8 cellular contexts compared by ENCODE assay signal in genomic region chr1:32816676-32817158, GRCh38. TPM values are rescaled to one million over a fixed set of nuclear protein-coding genes. Genes with fewer than 3 reads are reported as not detected.
DNase-seq lines count a peak whose midpoint lies in the region; ATAC-seq and TF ChIP-seq lines count a peak whose summit lies in the region.

No MANE protein-coding gene starts in this region.

- H3K9me3 Mint-ChIP-seq in T-helper 1 cell treated with Interleukin-12 subunit alpha and Interleukin-12 subunit beta and Interleukin-4 antibody, amounts not matched to agents 30 μg/mL and 1 μg/mL, for 36 hours = no peaks in the 10 kb centered on the region
- no peaks in the 10 kb centered on the region for H3K9me3 Mint-ChIP-seq in dendritic cell treated with granulocyte-macrophage colony-stimulating factor and Interleukin-4, amounts not matched to agents 40 ng/mL and 50 ng/mL, for 4 days

- H3K4me3 Mint-ChIP-seq in T-helper 1 cell treated with Interleukin-12 subunit alpha and Interleukin-12 subunit beta and Interleukin-4 antibody, amounts not matched to agents 30 μg/mL and 1 μg/mL, for 36 hours = peak overlapping the region; percentile 95
- H3K4me3 Mint-ChIP-seq in dendritic cell treated with granulocyte-macrophage colony-stimulating factor and Interleukin-4, amounts not matched to agents 40 ng/mL and 50 ng/mL, for 4 days = peak overlapping the region; percentile 94

- H3K27me3 ChIP-seq in OCI-LY3 (ENCODE audit: low read depth, low read length) = no peaks in the 10 kb centered on the region
- H3K27me3 ChIP-seq in right lobe of liver = no peaks in the 10 kb centered on the region
- H3K27me3 ChIP-seq in tibial nerve = no peaks in the 10 kb centered on the region

- H3K27me3 Mint-ChIP-seq in T-helper 1 cell treated with Interleukin-12 subunit alpha and Interleukin-12 subunit beta and Interleukin-4 antibody, amounts not matched to agents 30 μg/mL and 1 μg/mL, for 36 hours (ENCODE audit: low read depth) = no peaks in the 10 kb centered on the region
- H3K27me3 Mint-ChIP-seq in dendritic cell treated with granulocyte-macrophage colony-stimulating factor and Interleukin-4, amounts not matched to agents 40 ng/mL and 50 ng/mL, for 4 days = no peaks in the 10 kb centered on the region

- H3K4me1 ChIP-seq in OCI-LY3 (ENCODE audit: low read length) (peaks cover 21% of the 10 kb centered on the region), right lobe of liver (peaks cover 0 to 35% (median 15%) of the 10 kb centered on the region in 4 donors), tibial nerve (peaks cover 0 to 58% (median 22%) of the 10 kb centered on the region in 4 donors)

- TF ChIP-seq EP300 in tibial nerve (IDR thresholded peaks at IDR 0.05) = no peak

- H3K9ac ChIP-seq in OCI-LY3 (ENCODE audit: low read length) = peak overlapping the region; percentile 99

- peak overlapping the region; percentile 89 for H3K27ac Mint-ChIP-seq in T-helper 1 cell treated with Interleukin-12 subunit alpha and Interleukin-12 subunit beta and Interleukin-4 antibody, amounts not matched to agents 30 μg/mL and 1 μg/mL, for 36 hours
- peak overlapping the region; percentile 93 for H3K27ac Mint-ChIP-seq in dendritic cell treated with granulocyte-macrophage colony-stimulating factor and Interleukin-4, amounts not matched to agents 40 ng/mL and 50 ng/mL, for 4 days

- peaks cover 39% of the 10 kb centered on the region for H3K4me1 Mint-ChIP-seq in T-helper 1 cell treated with Interleukin-12 subunit alpha and Interleukin-12 subunit beta and Interleukin-4 antibody, amounts not matched to agents 30 μg/mL and 1 μg/mL, for 36 hours (ENCODE audit: low read depth)
- peaks cover 47% of the 10 kb centered on the region for H3K4me1 Mint-ChIP-seq in dendritic cell treated with granulocyte-macrophage colony-stimulating factor and Interleukin-4, amounts not matched to agents 40 ng/mL and 50 ng/mL, for 4 days (ENCODE audit: low read depth)

- no peak for TF ChIP-seq POLR2A in right lobe of liver (IDR thresholded peaks at IDR 0.05)
- TF ChIP-seq POLR2A in tibial nerve (IDR thresholded peaks at IDR 0.05) = no peak

- DNase-seq in T-helper 1 cell (no peak), right lobe of liver (no peak), tibial nerve (ENCODE audit: low spot score in 2 of 2) (no peak)

- peak overlapping the region; percentile 72 for H3K4me2 ChIP-seq in OCI-LY3 (ENCODE audit: low read length)

- peaks cover 97% of the 10 kb centered on the region for H3K79me2 ChIP-seq in OCI-LY3 (ENCODE audit: low read length)

- peaks cover 31% of the 10 kb centered on the region for H4K20me1 ChIP-seq in OCI-LY3 (ENCODE audit: insufficient read depth, low read length)

- no peak overlapping the region for H2AFZ ChIP-seq in OCI-LY3 (ENCODE audit: low read depth, low read length)

- TF ChIP-seq CTCF in OCI-LY3 (IDR thresholded peaks at IDR 0.05; ENCODE audit: low read depth, low read length) (no peak), right lobe of liver (IDR thresholded peaks at IDR 0.05) (no peak), tibial nerve (IDR thresholded peaks at IDR 0.05) (no peak)

- WGBS in right lobe of liver (ENCODE audit: insufficient coverage, low coverage, low lambda C conversion rate, missing lambda C conversion rate) = 1% methylated on average over 14 of the region's 15 CpGs
- WGBS in tibial nerve, 2 donors = 0 to 1% methylated on average over 8 to 15 of the region's 15 CpGs

- no peaks in the 10 kb centered on the region for H3K9me3 ChIP-seq in OCI-LY3 (ENCODE audit: insufficient read depth, low read length)
- no peaks in the 10 kb centered on the region for H3K9me3 ChIP-seq in right lobe of liver
- no peaks in the 10 kb centered on the region for H3K9me3 ChIP-seq in tibial nerve

- H3K36me3 ChIP-seq in OCI-LY3 (replicated peaks; ENCODE audit: low read depth, low read length) (peaks cover 15% of the 10 kb centered on the region), right lobe of liver (no peaks in the 10 kb centered on the region), tibial nerve (no peaks in the 10 kb centered on the region)

- H3K27ac ChIP-seq in OCI-LY3 (ENCODE audit: low read length) (peak overlapping the region; percentile 69), right lobe of liver (peak overlapping the region; percentile 90 to 94 (median 94)), tibial nerve (peak overlapping the region; percentile 44 to 98 (median 96))

- H3K4me3 ChIP-seq in OCI-LY3 (ENCODE audit: low read length) (peak overlapping the region; percentile 97), right lobe of liver (peak overlapping the region; percentile 86 to 98 (median 90)), tibial nerve (peak overlapping the region; percentile 82 to 99 (median 90))

- intact Hi-C loops in dendritic cell treated with granulocyte-macrophage colony-stimulating factor and Interleukin-4, amounts not matched to agents 40 ng/mL and 50 ng/mL, for 4 days (cut with micrococcal nuclease) = no loop called here
- intact Hi-C loops in right lobe of liver (cut with DNase I) = no loop called here

- peak; percentile 4 for ATAC-seq in HG02610 (IDR thresholded peaks at IDR 0.05; ENCODE audit: unreplicated experiment)
- ATAC-seq in right lobe of liver = peak; percentile 1 to 22 (median 11)
- no peak for ATAC-seq in GM18517 (IDR thresholded peaks at IDR 0.05; ENCODE audit: unreplicated experiment)

- peaks cover 33% of the 10 kb centered on the region for H3K36me3 Mint-ChIP-seq in T-helper 1 cell treated with Interleukin-12 subunit alpha and Interleukin-12 subunit beta and Interleukin-4 antibody, amounts not matched to agents 30 μg/mL and 1 μg/mL, for 36 hours (ENCODE audit: low read depth)
- H3K36me3 Mint-ChIP-seq in dendritic cell treated with granulocyte-macrophage colony-stimulating factor and Interleukin-4, amounts not matched to agents 40 ng/mL and 50 ng/mL, for 4 days (ENCODE audit: low read depth) = peaks cover 40% of the 10 kb centered on the region

RNA-seq across cellular contexts. Expression of gene YARS1, which starts 0.4 kb away (rescaled TPM):
- 10 to 100 TPM; 37.4 to 84.3 (median 53.5) TPM for total RNA-seq in right lobe of liver
- 10 to 100 TPM; 29.0 to 80.7 (median 50.2) TPM for total RNA-seq in tibial nerve

RNA-seq across cellular contexts. Expression of gene S100PBP, which starts 0.7 kb away (rescaled TPM):
- total RNA-seq in right lobe of liver (10 to 100 TPM in 4 of 6 experiments, 1 to 10 TPM in 2; 7.6 to 14.6 (median 10.5) TPM), tibial nerve (10 to 100 TPM; 24.0 to 55.5 (median 33.4) TPM)

RNA-seq across cellular contexts. Expression of gene FNDC5, which starts 54.0 kb away (rescaled TPM):
- total RNA-seq in right lobe of liver = 1 to 10 TPM; 1.0 to 8.3 (median 2.4) TPM
- under 1 TPM in 1 of 4 donors, not detected in 3; 0.21 TPM for total RNA-seq in tibial nerve
